Comparison of ENCODE assay signal across 1 cellular context in genomic region chr18:12946549-12947354, GRCh38.
TF ChIP-seq lines count a peak whose summit lies in the region.

No MANE protein-coding gene starts in this region.

TF ChIP-seq in HepG2, 621 proteins besides CTCF, POLR2A, EP300 and RAD21 (continued from another document and continues in another):
- TF ChIP-seq PAXIP1 (CRISPR knock-in tag; conservative IDR thresholded peaks at IDR 0.05) (peak; percentile 81), HNF4G (IDR thresholded peaks at IDR 0.05; ENCODE audit: borderline replicate concordance, low read depth, low read length) (peak; percentile 96), HNF4G (CRISPR knock-in tag; IDR thresholded peaks at IDR 0.05; ENCODE audit: borderline replicate concordance, low read depth) (no peak; the same call in 1 of the 2 replicates), ZSCAN21 (CRISPR knock-in tag; IDR thresholded peaks at IDR 0.05; ENCODE audit: borderline replicate concordance) (no peak), ZSCAN9 (CRISPR knock-in tag; IDR thresholded peaks at IDR 0.05; ENCODE audit: borderline replicate concordance) (0 out of 2 replicates have a peak, but pooled peaks have one; percentile 4), ZSCAN12 (CRISPR knock-in tag; IDR thresholded peaks at IDR 0.05) (0 out of 2 replicates have a peak, but pooled peaks have one; percentile 69), AHDC1 (CRISPR knock-in tag; IDR thresholded peaks at IDR 0.05; ENCODE audit: borderline replicate concordance) (peak; percentile 52; the same call in 1 of the 2 replicates), SOX5 (CRISPR knock-in tag; IDR thresholded peaks at IDR 0.05; ENCODE audit: borderline replicate concordance) (peak; percentile 15; the same call in 1 of the 2 replicates), ZMYM3 (CRISPR knock-in tag; IDR thresholded peaks at IDR 0.05) (0 out of 2 replicates have a peak, but pooled peaks have one; percentile 4), KLF12 (CRISPR knock-in tag; IDR thresholded peaks at IDR 0.05; ENCODE audit: borderline replicate concordance) (peak; percentile 66; the same call in 1 of the 2 replicates), MLXIP (CRISPR knock-in tag; IDR thresholded peaks at IDR 0.05; ENCODE audit: borderline replicate concordance) (0 out of 2 replicates have a peak, but pooled peaks have one; percentile 50), CCAR2 (optimal IDR thresholded peaks at IDR 0.05; ENCODE audit: low read depth, low read length) (no peak), ZNF543 (CRISPR knock-in tag; IDR thresholded peaks at IDR 0.05) (peak; percentile 77), ZNF639 (CRISPR knock-in tag; conservative IDR thresholded peaks at IDR 0.05) (no peak), HNF4A (CRISPR knock-in tag; IDR thresholded peaks at IDR 0.05) (peak; percentile 88), TFAP4 (IDR thresholded peaks at IDR 0.05; ENCODE audit: borderline replicate concordance, low read depth) (peak; percentile 88), HOXA7 (CRISPR knock-in tag; IDR thresholded peaks at IDR 0.05) (no peak), TEF (CRISPR knock-in tag; IDR thresholded peaks at IDR 0.05) (peak; percentile 58; the same call in 1 of the 2 replicates), SNAPC4 (CRISPR knock-in tag; IDR thresholded peaks at IDR 0.05) (peak; percentile 21; the same call in 1 of the 2 replicates), ZSCAN29 (CRISPR knock-in tag; conservative IDR thresholded peaks at IDR 0.05) (peak; percentile 72; the same call in 1 of the 2 replicates), NAIF1 (CRISPR knock-in tag; IDR thresholded peaks at IDR 0.05; ENCODE audit: borderline replicate concordance) (peak; percentile 57; the same call in 1 of the 2 replicates), ETV6 (CRISPR knock-in tag; conservative IDR thresholded peaks at IDR 0.05) (no peak), ZNF549 (CRISPR knock-in tag; IDR thresholded peaks at IDR 0.05) (no peak), NCOA2 (CRISPR knock-in tag; IDR thresholded peaks at IDR 0.05) (peak; percentile 42; the same call in 1 of the 2 replicates), ZNF230 (CRISPR knock-in tag; IDR thresholded peaks at IDR 0.05) (0 out of 2 replicates have a peak, but pooled peaks have one; percentile 35), ZNF878 (CRISPR knock-in tag; IDR thresholded peaks at IDR 0.05) (no peak), POLR2G (IDR thresholded peaks at IDR 0.05; ENCODE audit: low read depth, low read length) (0 out of 2 replicates have a peak, but pooled peaks have one; percentile 6), ZNF850 (CRISPR knock-in tag; conservative IDR thresholded peaks at IDR 0.05) (peak; percentile 63; the same call in 1 of the 2 replicates), SAFB2 (CRISPR knock-in tag; IDR thresholded peaks at IDR 0.05; ENCODE audit: borderline replicate concordance, low read depth) (peak; percentile 47; the same call in 1 of the 2 replicates), CREM (IDR thresholded peaks at IDR 0.05) (peak; percentile 33; the same call in 1 of the 2 replicates), CREM (CRISPR knock-in tag; IDR thresholded peaks at IDR 0.05) (no peak), NCOR1 (IDR thresholded peaks at IDR 0.05; ENCODE audit: borderline replicate concordance, low read length) (peak; percentile 41; the same call in 1 of the 2 replicates), ZNF496 (CRISPR knock-in tag; IDR thresholded peaks at IDR 0.05; ENCODE audit: insufficient replicate concordance) (no peak), HDAC1 (CRISPR knock-in tag; IDR thresholded peaks at IDR 0.05) (peak; percentile 54), SALL1 (CRISPR knock-in tag; IDR thresholded peaks at IDR 0.05) (peak; percentile 4; the same call in 1 of the 2 replicates), HNF1B (CRISPR knock-in tag; IDR thresholded peaks at IDR 0.05) (no peak), MLLT10 (CRISPR knock-in tag; IDR thresholded peaks at IDR 0.05) (no peak)
